8 cellular contexts compared by ENCODE assay signal in the genomic region with DNA sequence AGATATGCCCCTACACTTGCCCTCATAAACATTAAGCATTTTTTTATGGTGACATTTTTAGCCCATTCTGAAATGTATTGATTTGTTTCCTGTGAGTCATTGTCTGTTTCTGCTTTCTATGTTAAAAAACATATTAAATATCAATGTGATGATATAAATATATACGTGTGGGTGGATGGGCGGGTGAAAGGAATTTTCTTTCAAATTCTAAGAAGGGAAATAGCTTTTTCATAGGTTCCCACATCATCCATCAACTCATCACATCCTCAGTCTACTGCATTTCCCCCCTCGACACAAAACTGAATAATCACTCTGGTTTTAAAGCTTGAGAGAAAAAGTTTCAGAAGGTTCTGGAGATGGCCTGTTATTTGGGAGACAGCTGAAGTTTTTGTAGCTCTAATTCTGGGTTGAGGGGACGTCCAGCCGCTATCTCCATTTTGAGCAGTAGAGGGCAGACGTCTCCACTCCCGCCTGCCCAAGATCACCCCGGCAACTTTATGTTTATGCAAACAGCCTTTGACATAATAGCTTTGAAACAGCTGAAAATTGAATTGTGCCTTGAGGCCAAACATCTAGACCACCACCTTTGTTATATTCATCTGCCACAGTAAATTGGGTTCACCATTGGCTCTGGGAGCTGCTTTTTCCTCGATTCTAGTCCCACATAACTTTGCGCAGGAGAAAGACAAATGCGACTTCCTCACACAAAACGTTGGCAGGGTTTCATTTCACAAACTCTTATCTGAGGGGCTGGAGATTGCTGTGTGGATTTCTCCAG.
A peak's percentile ranks its signal among the peaks of the same experiment; 100 is the strongest.
DNase-seq lines count a peak whose midpoint lies in the region; TF ChIP-seq lines count a peak whose summit lies in the region.

No MANE protein-coding gene starts in this region.

- H3K4me3 Mint-ChIP-seq in activated naive CD8-positive, alpha-beta T cell treated with anti-CD3 and anti-CD28 coated beads for 36 hours, result no peak overlapping the region

- H3K9me3 Mint-ChIP-seq in activated naive CD8-positive, alpha-beta T cell treated with anti-CD3 and anti-CD28 coated beads for 36 hours, result no peaks in the 10 kb centered on the region

- H3K27ac Mint-ChIP-seq in activated naive CD8-positive, alpha-beta T cell treated with anti-CD3 and anti-CD28 coated beads for 36 hours, result peak overlapping the region; percentile 7

- peaks cover 8% of the 10 kb centered on the region for H3K4me1 Mint-ChIP-seq in activated naive CD8-positive, alpha-beta T cell treated with anti-CD3 and anti-CD28 coated beads for 36 hours

- H3K27me3 ChIP-seq in vagina, result no peaks in the 10 kb centered on the region

- H3K4me1 ChIP-seq in vagina, result no peaks in the 10 kb centered on the region

- POLR2A ChIA-PET in RWPE1 (lab: Yijun Ruan, JAX; ENCODE audit: low non-redundant PET), result no interaction called here

- peaks cover 7% of the 10 kb centered on the region for H3K27me3 Mint-ChIP-seq in activated naive CD8-positive, alpha-beta T cell treated with anti-CD3 and anti-CD28 coated beads for 36 hours

- TF ChIP-seq CTCF in AG09319 (IDR thresholded peaks at IDR 0.05; ENCODE audit: low read depth, low read length) (peak; percentile 91), RWPE1 (conservative IDR thresholded peaks at IDR 0.05; ENCODE audit: low read depth) (peak; percentile 94), vagina (IDR thresholded peaks at IDR 0.05) (peak; percentile 45 to 77 (median 68))

- no peak overlapping the region for H3K27ac ChIP-seq in RWPE1
- H3K27ac ChIP-seq in vagina, result no peak overlapping the region

- no peaks in the 10 kb centered on the region for H3K36me3 Mint-ChIP-seq in activated naive CD8-positive, alpha-beta T cell treated with anti-CD3 and anti-CD28 coated beads for 36 hours

- DNase-seq in AG09319 (ENCODE audit: extremely low read depth, low read depth) (peak; percentile 49), GM19238 (ENCODE audit: insufficient read length, low spot score) (peak; percentile 25), KG1 (lab: John Stamatoyannopoulos, UW) (peak; percentile 0), RWPE1 (ENCODE audit: low spot score) (peak; percentile 83), head of caudate nucleus (peak; percentile 2 to 80 (median 52)), posterior cingulate gyrus (peak in 8 of 10 donors; percentile 14 to 88 (median 54)), vagina (ENCODE audit: extremely low spot score in 2 of 2) (no peak)
- peak; percentile 44 for DNase-seq in activated naive CD8-positive, alpha-beta T cell treated with anti-CD3 and anti-CD28 coated beads for 36 hours

- H3K9me3 ChIP-seq in vagina, result no peaks in the 10 kb centered on the region

- H3K36me3 ChIP-seq in vagina, result no peaks in the 10 kb centered on the region

- intact Hi-C loops in head of caudate nucleus (cut with DNase I) (no loop called here), posterior cingulate gyrus (cut with DNase I) (no loop called here), vagina (cut with DNase I) (loop anchor here (10.0 kb wide), 2 partner anchors 1030 to 1060 kb away; no protein-coding TSS in a partner anchor)

- TF ChIP-seq POLR2A in vagina (IDR thresholded peaks at IDR 0.05), result no peak

- CTCF ChIA-PET in RWPE1 (lab: Yijun Ruan, JAX), result interaction anchor here (0.5 to 1.5 kb wide), 47 partner anchors 8 to 1317 kb away, joined by 3 to 26 read pairs (median 3); no protein-coding TSS in a partner anchor

- peak overlapping the region in 1 of 2 donors; percentile 27 for H3K4me3 ChIP-seq in vagina

Comparison
In these comparisons a context has a peak if more than half of its experiments do, and no peak if none do; other contexts are left out.
1. DNase-seq: peak in AG09319 (single experiment), GM19238 (single experiment), KG1 (single experiment), RWPE1 (single experiment), activated naive CD8-positive, alpha-beta T cell treated with anti-CD3 and anti-CD28 coated beads for 36 hours (single experiment), head of caudate nucleus (42 of 42) and posterior cingulate gyrus (8 of 10); none in vagina (0 of 2).
2. Peak in every context shown above with its lines, with median percentiles within 50 percentile points of each other: CTCF ChIP-seq.